Comparison of ENCODE assay signal across 8 cellular contexts in genomic region chr7:64313740-64314491, GRCh38. TPM values are rescaled to one million over a fixed set of nuclear protein-coding genes. Genes with fewer than 3 reads are reported as not detected.
A peak's percentile ranks its signal among the peaks of the same experiment; 100 is the strongest.
DNase-seq lines count a peak whose midpoint lies in the region; ATAC-seq and TF ChIP-seq lines count a peak whose summit lies in the region.

Gene ZNF736, plus strand, starts transcription at chr7:64313961. Its CDS starts 190 bp downstream, at chr7:64314151.

- peak; percentile 76 for DNase-seq in BJ (ENCODE audit: low read depth)
- peak; percentile 98 for DNase-seq in NCI-H69 (lab: John Stamatoyannopoulos, UW)
- peak; percentile 52 to 83 for DNase-seq in activated CD4-positive, alpha-beta T cell treated with anti-CD3 and anti-CD28 coated beads, Interleukin-2, amount 50 U/mL, for 24 hours (ENCODE audit: low read depth in 1 of 2, low spot score in 1 of 2)
- peak; percentile 92 for DNase-seq in dedifferentiated amniotic fluid mesenchymal stem cell (ENCODE audit: extremely low spot score)
- DNase-seq in medulla oblongata (ENCODE audit: extremely low spot score) = peak; percentile 97
- peak; percentile 76 to 77 for DNase-seq in stimulated activated CD8-positive, alpha-beta memory T cell treated with anti-CD3 and anti-CD28 coated beads, Interleukin-15, amount 100 ng/mL, for 48 hours (ENCODE audit: low read depth in 2 of 2)

- peak; percentile 90 for TF ChIP-seq POLR2A in GM19193 (IDR thresholded peaks at IDR 0.05; ENCODE audit: extremely low read depth, insufficient read depth, insufficient read length)

- peak; percentile 100 for ATAC-seq in HG03442 (IDR thresholded peaks at IDR 0.05; ENCODE audit: unreplicated experiment)

- H3K36me3 ChIP-seq in BJ (ENCODE audit: control insufficient read depth, insufficient read depth, low read length) = no peaks in the 10 kb centered on the region

- CTCF ChIA-PET in BJ (lab: Yijun Ruan, JAX) = no interaction called here

- POLR2A ChIA-PET in BJ (lab: Charles Lee) = no interaction called here

- peak within 1 kb of the TSS; percentile 66 for H3K4me3 ChIP-seq in BJ (ENCODE audit: low read depth, low read length)

- TF ChIP-seq CTCF in BJ (IDR thresholded peaks at IDR 0.05; ENCODE audit: insufficient read depth, low read depth, low read length) = no peak

- no peaks in the 10 kb centered on the region for H3K27me3 ChIP-seq in BJ (ENCODE audit: control insufficient read depth, insufficient read depth, low read length)

RNA-seq across cellular contexts. Expression of gene ZNF736, which starts in this region (rescaled TPM):
- polyA plus RNA-seq in BJ (2011; rRNA removed) = 2.9 and 4.7 TPM in 2 replicates
- polyA minus RNA-seq in BJ (2011; rRNA and poly(A)+ RNA removed) = 9.1 and 9.7 TPM in 2 replicates

Comparison
In these comparisons a context has a peak if more than half of its experiments do, and no peak if none do; other contexts are left out.
1. Peak in every context shown above with its lines: DNase-seq, ATAC-seq and H3K4me3 ChIP-seq.